In genomic region chr10:72505435-72505834, GRCh38 we compare ENCODE assay signal across 9 cellular contexts.
"Had no signal": no experiment of that assay in that cellular context is flagged by ENCODE, and none has a peak within 500 bp of the region (broad histone marks: within the 10 kb centered on the region; RNA-seq: fewer than 3 reads in every experiment).

No MANE protein-coding gene starts in this region.

- H3K4me1 ChIP-seq: HAP-1 had no signal

- ATAC-seq: GM23338, HCT116 had no signal

- H3K9me3 ChIP-seq: HAP-1 had no signal

- H3K36me3 ChIP-seq: HAP-1 had no signal

- DNase-seq: GM23248, GOT3, H7, H9, HCEC 1CT, HFFc6 had no signal

- H3K4me3 Mint-ChIP-seq: GM23338, H9, HFFc6 had no signal

- H2AFZ ChIP-seq: GM23248, GM23338 had no signal

- H3K9ac ChIP-seq: GM23248 had no signal

- H3K4me3 ChIP-seq: GM23248, GM23338, HAP-1 had no signal

- H3K27ac Mint-ChIP-seq: GM23338, HFFc6 had no signal

- H3K27ac ChIP-seq: GM23248 had no signal

- H3K4me2 ChIP-seq: GM23338 had no signal

- H3K4me1 Mint-ChIP-seq: GM23338 had no signal
